Comparison of ENCODE assay signal across 9 cellular contexts in genomic region chr11:120952503-120953229, GRCh38.
A peak's percentile ranks its signal among the peaks of the same experiment; 100 is the strongest.
DNase-seq lines count a peak whose midpoint lies in the region; ATAC-seq and TF ChIP-seq lines count a peak whose summit lies in the region.
"Had no signal": no experiment of that assay in that cellular context is flagged by ENCODE, and none has a peak within 500 bp of the region (broad histone marks: within the 10 kb centered on the region; RNA-seq: fewer than 3 reads in every experiment).

No MANE protein-coding gene starts in this region.

- peak; percentile 23; the same call in 1 of the 2 replicates for TF ChIP-seq CTCF in HEK293 (tag by site-specific recombination; IDR thresholded peaks at IDR 0.05)
- peak; percentile 55 for TF ChIP-seq CTCF in colonic mucosa (IDR thresholded peaks at IDR 0.05)

- POLR2A ChIA-PET in HEK293 (lab: Yijun Ruan, JAX): interaction anchor here (0.6 kb wide), 1 partner anchor 647 kb away, joined by 3 read pairs; no protein-coding TSS in a partner anchor

- no peak overlapping the region for H3K27ac ChIP-seq in HEK293 (ENCODE audit: extremely low read depth, low read depth, low read length)
- H3K27ac ChIP-seq in colonic mucosa: no peak overlapping the region
- H3K27ac ChIP-seq: SK-N-MC had no signal

- H3K4me3 ChIP-seq in HEK293 (ENCODE audit: low read depth, low read length): no peak overlapping the region
- no peak overlapping the region for H3K4me3 ChIP-seq in colonic mucosa
- H3K4me3 ChIP-seq: SK-N-MC had no signal

- ATAC-seq in left lobe of liver: peak; percentile 95
- no peak for ATAC-seq in HG03097 (IDR thresholded peaks at IDR 0.05; ENCODE audit: low FRiP score, unreplicated experiment)

- H3K27me3 ChIP-seq in colonic mucosa: peaks cover 5% of the 10 kb centered on the region

- H3K4me1 ChIP-seq in HEK293 (ENCODE audit: control insufficient read depth, insufficient read depth, low read length): no peaks in the 10 kb centered on the region
- H3K4me1 ChIP-seq in colonic mucosa: no peaks in the 10 kb centered on the region

- DNase-seq in COLO829 (ENCODE audit: low spot score) (peak; percentile 78), NCI-H345 (lab: John Stamatoyannopoulos, UW) (peak; percentile 86), colonic mucosa (peak; percentile 80), left lobe of liver (ENCODE audit: low spot score) (peak; percentile 73)
- peak; percentile 51 to 53 for DNase-seq in activated CD4-positive, alpha-beta T cell treated with anti-CD3 and anti-CD28 coated beads for 24 hours (ENCODE audit: low read depth in 2 of 2)
- peak; percentile 28 for DNase-seq in stimulated activated CD4-positive, alpha-beta T cell treated with anti-CD3 and anti-CD28 coated beads, Interleukin-2, amount 100 ng/mL, for 4 hours (ENCODE audit: low read depth)

- H3K9ac ChIP-seq in colonic mucosa (ENCODE audit: low read depth in 2 of 2, low read length in 2 of 2): no peak overlapping the region

- H3K36me3 ChIP-seq in HEK293 (ENCODE audit: control insufficient read depth in 2 of 2, insufficient read depth in 1 of 2, low read length in 2 of 2) (no peaks in the 10 kb centered on the region), colonic mucosa (no peaks in the 10 kb centered on the region)

- CTCF ChIA-PET in HEK293 (lab: Yijun Ruan, JAX): interaction anchor here (0.5 to 2.2 kb wide), 11 partner anchors 10 to 953 kb away, joined by 3 to 18 read pairs (median 4); no protein-coding TSS in a partner anchor

- intact Hi-C loops in colonic mucosa (cut with DNase I): loop anchor here (2.0 kb wide), 1 partner anchor 442 kb away; the partner anchor contains the start of gene GRIK4

- H3K9me3 ChIP-seq in HEK293 (ENCODE audit: control insufficient read depth, insufficient read depth, low read depth, low read length): no peaks in the 10 kb centered on the region
- no peaks in the 10 kb centered on the region for H3K9me3 ChIP-seq in colonic mucosa

TF ChIP-seq in HEK293, 187 proteins besides CTCF, POLR2A, EP300 and RAD21:
- TF ChIP-seq ZBTB17 (tag by site-specific recombination; IDR thresholded peaks at IDR 0.05): peak; percentile 94
- no peak for TF ChIP-seq ZBTB6 (tag by site-specific recombination; IDR thresholded peaks at IDR 0.05)
- TF ChIP-seq KLF1 (tag by site-specific recombination; IDR thresholded peaks at IDR 0.05): peak; percentile 45
- no peak for TF ChIP-seq ZNF48 (tag by site-specific recombination; IDR thresholded peaks at IDR 0.05)
- TF ChIP-seq ZNF792 (tag by site-specific recombination; IDR thresholded peaks at IDR 0.05): no peak
- peak; percentile 73 for TF ChIP-seq ZNF654 (tag by site-specific recombination; IDR thresholded peaks at IDR 0.05; ENCODE audit: low read depth)

Comparison
In these comparisons a context has a peak if more than half of its experiments do, and no peak if none do; other contexts are left out.
1. DNase-seq: peak in every context shown above with its lines; median percentile 86 in NCI-H345; 80 in colonic mucosa; 78 in COLO829; 73 in left lobe of liver; 52 in activated CD4-positive, alpha-beta T cell treated with anti-CD3 and anti-CD28 coated beads for 24 hours; 28 in stimulated activated CD4-positive, alpha-beta T cell treated with anti-CD3 and anti-CD28 coated beads, Interleukin-2, amount 100 ng/mL, for 4 hours.